8 cellular contexts compared by ENCODE assay signal in genomic region chr10:3472705-3473078, GRCh38.
DNase-seq lines count a peak whose midpoint lies in the region; ATAC-seq, FAIRE-seq and TF ChIP-seq lines count a peak whose summit lies in the region.

No MANE protein-coding gene starts in this region.

- H3K9me2 ChIP-seq in PC-3 (replicated peaks; ENCODE audit: low read length), result no peaks in the 10 kb centered on the region

- H3K27ac Mint-ChIP-seq in glutamatergic neuron (ENCODE audit: unreplicated experiment), result no peak overlapping the region

- H3K9me3 ChIP-seq in PC-3 (ENCODE audit: low read length) (no peaks in the 10 kb centered on the region), endothelial cell of umbilical vein (replicated peaks; ENCODE audit: control insufficient read depth, insufficient read depth, low read length) (no peaks in the 10 kb centered on the region), neutrophil (no peaks in the 10 kb centered on the region)

- peaks cover 18% of the 10 kb centered on the region for H3K4me1 Mint-ChIP-seq in glutamatergic neuron (ENCODE audit: low read depth, unreplicated experiment)

- BruUV-seq in PC-3 (replicated peaks; lab: Mats Ljungman, UMichigan) (no TSS peak), endothelial cell of umbilical vein (replicated peaks; lab: Mats Ljungman, UMichigan) (no TSS peak)

- H3K36me3 ChIP-seq in PC-3 (ENCODE audit: low read depth, low read length) (no peaks in the 10 kb centered on the region), endothelial cell of umbilical vein (ENCODE audit: control insufficient read depth in 2 of 2, extremely low read depth in 1 of 2, insufficient read depth in 2 of 2, low read length in 2 of 2) (no peaks in the 10 kb centered on the region), neutrophil (no peaks in the 10 kb centered on the region)

- H3K4me2 ChIP-seq in PC-3 (ENCODE audit: low read length) (peak overlapping the region; percentile 63), endothelial cell of umbilical vein (ENCODE audit: insufficient read depth, low read length) (peak overlapping the region; percentile 80)

- no peaks in the 10 kb centered on the region for H3F3A ChIP-seq in PC-3 (ENCODE audit: low read length, unreplicated experiment)

- peak; percentile 81 for DNase-seq in CD1c-positive myeloid dendritic cell (ENCODE audit: extremely low spot score)
- DNase-seq in PC-3, result peak; percentile 17
- DNase-seq in endothelial cell of umbilical vein (ENCODE audit: low read depth, low spot score), result no peak
- no peak for DNase-seq in glutamatergic neuron

- H3K27me3 ChIP-seq in PC-3 (ENCODE audit: low read length), result no peaks in the 10 kb centered on the region
- H3K27me3 ChIP-seq in endothelial cell of umbilical vein (ENCODE audit: control insufficient read depth in 2 of 2, insufficient read depth in 2 of 2, low read length in 2 of 2), result no peaks in the 10 kb centered on the region
- peaks cover 16% of the 10 kb centered on the region for H3K27me3 ChIP-seq in neutrophil

- peaks cover 2% of the 10 kb centered on the region for H3K27me3 Mint-ChIP-seq in glutamatergic neuron (ENCODE audit: unreplicated experiment)

- H3K36me3 Mint-ChIP-seq in glutamatergic neuron (ENCODE audit: unreplicated experiment), result no peaks in the 10 kb centered on the region

- H3K9ac ChIP-seq in PC-3 (ENCODE audit: low read length) (peak overlapping the region; percentile 43), endothelial cell of umbilical vein (replicated peaks; ENCODE audit: extremely low read depth, insufficient read depth, low read length) (peak overlapping the region; percentile 46)

- peak overlapping the region; percentile 24 for H3K4me3 ChIP-seq in PC-3 (ENCODE audit: low read length)
- peak overlapping the region in 2 of 3 experiments; percentile 9 to 13 for H3K4me3 ChIP-seq in endothelial cell of umbilical vein (replicated peaks in 1 of 3; ENCODE audit: insufficient read depth in 1 of 3, low read depth in 1 of 3, low read length in 3 of 3)
- H3K4me3 ChIP-seq in neutrophil (ENCODE audit: low read depth in 1 of 2, low read length in 1 of 2), result peak overlapping the region; percentile 42 to 45

- POLR2A ChIA-PET in PC-3 (lab: Charles Lee; ENCODE audit: unreplicated experiment) (interaction anchor here (0.6 to 1.0 kb wide), 2 partner anchors 67 to 313 kb away, joined by 3 to 8 read pairs; partner anchors contain the start of gene KLF6), endothelial cell of umbilical vein (lab: Charles Lee) (no interaction called here)

- no peak for TF ChIP-seq POLR2A in endothelial cell of umbilical vein (IDR thresholded peaks at IDR 0.05; ENCODE audit: low read depth, low read length)

- no peak for FAIRE-seq in endothelial cell of umbilical vein (lab: Jason Lieb, UNC)

- H3K9me3 Mint-ChIP-seq in glutamatergic neuron (ENCODE audit: unreplicated experiment), result no peaks in the 10 kb centered on the region

- H3K4me1 ChIP-seq in PC-3 (ENCODE audit: insufficient read depth, low read length) (peaks cover 45% of the 10 kb centered on the region), endothelial cell of umbilical vein (ENCODE audit: control insufficient read depth, extremely low read depth, insufficient read depth, low read length) (peaks cover 28% of the 10 kb centered on the region), neutrophil (ENCODE audit: control insufficient read depth in 1 of 2, insufficient read depth in 1 of 2, low read depth in 1 of 2, low read length in 1 of 2) (peaks cover 52 to 62% of the 10 kb centered on the region in 2 experiments)

- TF ChIP-seq CTCF in PC-3 (conservative IDR thresholded peaks at IDR 0.05; ENCODE audit: low read depth, low read length), result no peak
- no peak for TF ChIP-seq CTCF in endothelial cell of umbilical vein (IDR thresholded peaks at IDR 0.05; ENCODE audit: extremely low read depth in 1 of 2, insufficient read depth in 1 of 2, low read depth in 1 of 2, low read length in 2 of 2)
- TF ChIP-seq CTCF in neutrophil (IDR thresholded peaks at IDR 0.05), result no peak
- no peak for TF ChIP-seq CTCF in glutamatergic neuron (IDR thresholded peaks at IDR 0.05; ENCODE audit: partially characterized antibody, unreplicated experiment)

- H3K27ac ChIP-seq in PC-3 (ENCODE audit: low read length) (peak overlapping the region; percentile 63), endothelial cell of umbilical vein (ENCODE audit: insufficient read depth, low read depth, low read length) (peak overlapping the region; percentile 2), neutrophil (peak overlapping the region; percentile 88)

- CTCF ChIA-PET in PC-3 (lab: Charles Lee), result interaction anchor here (0.7 kb wide), 1 partner anchor 173 kb away, joined by 8 read pairs; no protein-coding TSS in a partner anchor
- CTCF ChIA-PET in endothelial cell of umbilical vein (lab: Charles Lee), result interaction anchor here (0.6 to 1.0 kb wide), 2 partner anchors 35 to 259 kb away, joined by 3 read pairs; no protein-coding TSS in a partner anchor

- no peak overlapping the region for H3K4me3 Mint-ChIP-seq in glutamatergic neuron (ENCODE audit: unreplicated experiment)

- H3K79me2 ChIP-seq in PC-3 (ENCODE audit: low read length), result no peaks in the 10 kb centered on the region
- no peaks in the 10 kb centered on the region for H3K79me2 ChIP-seq in endothelial cell of umbilical vein (ENCODE audit: control insufficient read depth, insufficient read depth, low read length)

- dilution Hi-C loops in endothelial cell of umbilical vein (cut with MboI; ENCODE audit: extremely low pct_ligation_motif_present, low sequenced_read_pairs), result no loop called here

- no peaks in the 10 kb centered on the region for H4K20me1 ChIP-seq in PC-3 (ENCODE audit: low read length)
- H4K20me1 ChIP-seq in endothelial cell of umbilical vein (replicated peaks; ENCODE audit: control insufficient read depth, extremely low read depth, insufficient read depth, low read length), result no peaks in the 10 kb centered on the region

- peak overlapping the region; percentile 72 for H2AFZ ChIP-seq in PC-3 (ENCODE audit: low read length)
- H2AFZ ChIP-seq in endothelial cell of umbilical vein (ENCODE audit: low read depth, low read length), result peak overlapping the region; percentile 84

- H3K9me1 ChIP-seq in endothelial cell of umbilical vein (replicated peaks; ENCODE audit: control insufficient read depth, extremely low read depth, insufficient read depth, low read length), result no peaks in the 10 kb centered on the region

- no peak; the same call in 1 of the 2 replicates for ATAC-seq in PC-3
- no peak for ATAC-seq in GM19467 (IDR thresholded peaks at IDR 0.05; ENCODE audit: unreplicated experiment)
- no peak for ATAC-seq in HG03097 (IDR thresholded peaks at IDR 0.05; ENCODE audit: low FRiP score, unreplicated experiment)
- ATAC-seq in HG03457 (IDR thresholded peaks at IDR 0.05; ENCODE audit: unreplicated experiment), result no peak

- intact Hi-C loops in PC-3 (cut with micrococcal nuclease), result no loop called here
- intact Hi-C loops in endothelial cell of umbilical vein (cut with micrococcal nuclease), result no loop called here

TF ChIP-seq in endothelial cell of umbilical vein, 7 proteins besides CTCF, POLR2A, EP300 and RAD21:
- no peak for TF ChIP-seq MAX (IDR thresholded peaks at IDR 0.05; ENCODE audit: insufficient read depth, insufficient read length)
- TF ChIP-seq POLR2AphosphoS5 (IDR thresholded peaks at IDR 0.05; ENCODE audit: insufficient read depth, low read depth, low read length), result no peak
- no peak for TF ChIP-seq JUN (IDR thresholded peaks at IDR 0.05; ENCODE audit: borderline replicate concordance, insufficient read depth, insufficient read length, low read depth)
- TF ChIP-seq FOS (IDR thresholded peaks at IDR 0.05; ENCODE audit: borderline replicate concordance, insufficient read depth, low read length), result no peak
- TF ChIP-seq EZH2 (IDR thresholded peaks at IDR 0.05; ENCODE audit: borderline replicate concordance, low read depth, low read length, severe bottlenecking), result no peak
- no peak for TF ChIP-seq GATA2 (IDR thresholded peaks at IDR 0.05; ENCODE audit: insufficient read depth, insufficient read length, low read depth, low read length)
- no peak for TF ChIP-seq MYC (IDR thresholded peaks at IDR 0.05; ENCODE audit: low read depth, low read length)

Comparison
In these comparisons a context has a peak if more than half of its experiments do, and no peak if none do; other contexts are left out.
1. DNase-seq: peak in CD1c-positive myeloid dendritic cell (single experiment) and PC-3 (single experiment); none in endothelial cell of umbilical vein (single experiment) and glutamatergic neuron (single experiment).
2. H3K27ac ChIP-seq: peak in every context shown above with its lines; median percentile 88 in neutrophil; 63 in PC-3; 2 in endothelial cell of umbilical vein.
3. Peak in every context shown above with its lines, with median percentiles within 50 percentile points of each other: H3K4me3 ChIP-seq.